In genomic region chr2:235949567-235950472, GRCh38 we compare ENCODE assay signal across 18 cellular contexts.
"Had no signal": no experiment of that assay in that cellular context is flagged by ENCODE, and none has a peak within 500 bp of the region (broad histone marks: within the 10 kb centered on the region; RNA-seq: fewer than 3 reads in every experiment).

No MANE protein-coding gene starts in this region.

- DNase-seq: activated CD4-positive, alpha-beta T cell treated with anti-CD3 and anti-CD28 coated beads for 36 hours; activated CD4-positive, alpha-beta T cell treated with anti-CD3 and anti-CD28 coated beads, Interleukin-2, amount 50 U/mL, for 48 hours; activated gamma-delta T cell treated with Interleukin-2 at 50 U/mL for 16 hours; adrenal gland; cerebellar nuclear complex; effector CD8-positive, alpha-beta T cell; esophagus squamous epithelium; right cardiac atrium; stimulated activated CD4-positive, alpha-beta T cell treated with anti-CD3 and anti-CD28 coated beads, Interleukin-4, amount 100 ng/mL, for 24 hours; stimulated activated naive B cell treated with anti-CD40 and anti-IgM and Interleukin-4, amounts not matched to agents 10 μg/mL and 1 μg/mL and 100 μg/mL, for 72 hours; thyroid gland had no signal

- H3K9me3 Mint-ChIP-seq: activated naive CD4-positive, alpha-beta T cell treated with anti-CD3 and anti-CD28 coated beads, Interleukin-2, amount 50 U/mL, for 72 hours; dendritic cell treated with granulocyte-macrophage colony-stimulating factor and Interleukin-4, amounts not matched to agents 40 ng/mL and 50 ng/mL, for 4 days; nephron had no signal

- H3K4me1 Mint-ChIP-seq: stimulated activated naive B cell treated with anti-CD40 and anti-IgM and Interleukin-4, amounts not matched to agents 10 μg/mL and 1 μg/mL and 100 μg/mL, for 72 hours had no signal

- H3K27ac ChIP-seq: adrenal gland, breast epithelium, esophagus squamous epithelium, prostate gland, thyroid gland had no signal

- FAIRE-seq: astrocyte had no signal

- H3K27ac Mint-ChIP-seq: activated CD4-positive, alpha-beta T cell treated with anti-CD3 and anti-CD28 coated beads for 36 hours; activated naive CD4-positive, alpha-beta T cell treated with anti-CD3 and anti-CD28 coated beads, Interleukin-2, amount 50 U/mL, for 72 hours; dendritic cell treated with granulocyte-macrophage colony-stimulating factor and Interleukin-4, amounts not matched to agents 40 ng/mL and 50 ng/mL, for 4 days; nephron; stimulated activated naive B cell treated with anti-CD40 and anti-IgM and Interleukin-4, amounts not matched to agents 10 μg/mL and 1 μg/mL and 100 μg/mL, for 72 hours had no signal

- H3K27me3 ChIP-seq: adrenal gland, breast epithelium, esophagus squamous epithelium, thyroid gland had no signal

- H3K4me3 ChIP-seq: adrenal gland, breast epithelium, esophagus squamous epithelium, prostate gland, smooth muscle cell, thyroid gland had no signal

- H3K36me3 Mint-ChIP-seq: activated naive CD4-positive, alpha-beta T cell treated with anti-CD3 and anti-CD28 coated beads, Interleukin-2, amount 50 U/mL, for 72 hours; stimulated activated naive B cell treated with anti-CD40 and anti-IgM and Interleukin-4, amounts not matched to agents 10 μg/mL and 1 μg/mL and 100 μg/mL, for 72 hours had no signal

- ATAC-seq: activated CD4-positive, alpha-beta T cell treated with anti-CD3 and anti-CD28 coated beads for 36 hours; activated naive CD4-positive, alpha-beta T cell treated with anti-CD3 and anti-CD28 coated beads, Interleukin-2, amount 50 U/mL, for 72 hours; right cardiac atrium; stimulated activated naive B cell treated with anti-CD40 and anti-IgM and Interleukin-4, amounts not matched to agents 10 μg/mL and 1 μg/mL and 100 μg/mL, for 72 hours had no signal

- H3K4me3 Mint-ChIP-seq: activated CD4-positive, alpha-beta T cell treated with anti-CD3 and anti-CD28 coated beads for 36 hours; dendritic cell treated with granulocyte-macrophage colony-stimulating factor and Interleukin-4, amounts not matched to agents 40 ng/mL and 50 ng/mL, for 4 days; nephron; stimulated activated naive B cell treated with anti-CD40 and anti-IgM and Interleukin-4, amounts not matched to agents 10 μg/mL and 1 μg/mL and 100 μg/mL, for 72 hours had no signal

- H3K36me3 ChIP-seq: adrenal gland, breast epithelium, prostate gland, thyroid gland had no signal

- H3K4me1 ChIP-seq: adrenal gland, breast epithelium, esophagus squamous epithelium, prostate gland, thyroid gland had no signal

- H3K9me3 ChIP-seq: adrenal gland, breast epithelium, esophagus squamous epithelium, prostate gland, thyroid gland had no signal

- H3K4me2 ChIP-seq: smooth muscle cell had no signal
